In genomic region chr1:36206323-36206858, GRCh38 we compare ENCODE assay signal across 23 cellular contexts. TPM values are rescaled to one million over a fixed set of nuclear protein-coding genes. Genes with fewer than 3 reads are reported as not detected.
DNase-seq lines count a peak whose midpoint lies in the region; ATAC-seq and TF ChIP-seq lines count a peak whose summit lies in the region.
"Had no signal": no experiment of that assay in that cellular context is flagged by ENCODE, and none has a peak within 500 bp of the region (broad histone marks: within the 10 kb centered on the region; RNA-seq: fewer than 3 reads in every experiment).

No MANE protein-coding gene starts in this region.

- no peaks in the 10 kb centered on the region for H3K36me3 Mint-ChIP-seq in activated CD8-positive, alpha-beta memory T cell treated with anti-CD3 and anti-CD28 coated beads, Interleukin-2, amount 10 ng/mL, durations not matched to agents 7 days and 5 days
- H3K36me3 Mint-ChIP-seq in activated T-helper 17 cell treated with anti-CD3 and anti-CD28 coated beads, Interleukin-2, amount 50 U/mL, for 72 hours (ENCODE audit: low read depth) = no peaks in the 10 kb centered on the region

- peak; percentile 69 for ATAC-seq in activated CD8-positive, alpha-beta memory T cell treated with anti-CD3 and anti-CD28 coated beads, Interleukin-2, amount 10 ng/mL, durations not matched to agents 7 days and 5 days
- ATAC-seq in activated T-helper 17 cell treated with anti-CD3 and anti-CD28 coated beads, Interleukin-2, amount 50 U/mL, for 72 hours (replicated peaks) = peak; percentile 64

- intact Hi-C loops in esophagus muscularis mucosa (cut with DNase I) = no loop called here

- POLR2A ChIA-PET in RWPE1 (lab: Yijun Ruan, JAX; ENCODE audit: low non-redundant PET) = no interaction called here

- 88% methylated on average over 3 of the region's 3 CpGs for WGBS in esophagus muscularis mucosa

- no peaks in the 10 kb centered on the region for H3K9me3 Mint-ChIP-seq in activated CD8-positive, alpha-beta memory T cell treated with anti-CD3 and anti-CD28 coated beads, Interleukin-2, amount 10 ng/mL, durations not matched to agents 7 days and 5 days (ENCODE audit: low read depth)
- no peaks in the 10 kb centered on the region for H3K9me3 Mint-ChIP-seq in activated T-helper 17 cell treated with anti-CD3 and anti-CD28 coated beads, Interleukin-2, amount 50 U/mL, for 72 hours
- H3K9me3 Mint-ChIP-seq: dendritic cell treated with granulocyte-macrophage colony-stimulating factor and Interleukin-4, amounts not matched to agents 40 ng/mL and 50 ng/mL, for 4 days; HFFc6 had no signal

- TF ChIP-seq EP300 in esophagus muscularis mucosa (IDR thresholded peaks at IDR 0.05) = no peak

- H3K27me3 ChIP-seq in BLaER1 (no peaks in the 10 kb centered on the region), esophagus muscularis mucosa (no peaks in the 10 kb centered on the region)
- H3K27me3 ChIP-seq: BE2C had no signal

- no peak overlapping the region for H3K4me3 ChIP-seq in BLaER1
- H3K4me3 ChIP-seq in esophagus muscularis mucosa = no peak overlapping the region
- H3K4me3 ChIP-seq: GM23248 had no signal

- CTCF ChIA-PET in activated CD8-positive, alpha-beta memory T cell treated with anti-CD3 and anti-CD28 coated beads, Interleukin-2, amount 10 ng/mL, durations not matched to agents 7 days and 5 days (lab: Charles Lee) = no interaction called here
- CTCF ChIA-PET in RWPE1 (lab: Yijun Ruan, JAX) = interaction anchor here (0.6 kb wide), 1 partner anchor 15 kb away, joined by 4 read pairs; no protein-coding TSS in a partner anchor

- no peak overlapping the region for H3K4me3 Mint-ChIP-seq in activated CD8-positive, alpha-beta memory T cell treated with anti-CD3 and anti-CD28 coated beads, Interleukin-2, amount 10 ng/mL, durations not matched to agents 7 days and 5 days
- H3K4me3 Mint-ChIP-seq in activated T-helper 17 cell treated with anti-CD3 and anti-CD28 coated beads, Interleukin-2, amount 50 U/mL, for 72 hours = peak overlapping the region; percentile 19
- H3K4me3 Mint-ChIP-seq: dendritic cell treated with granulocyte-macrophage colony-stimulating factor and Interleukin-4, amounts not matched to agents 40 ng/mL and 50 ng/mL, for 4 days; HFFc6 had no signal

- no peak overlapping the region for H3K27ac Mint-ChIP-seq in activated CD8-positive, alpha-beta memory T cell treated with anti-CD3 and anti-CD28 coated beads, Interleukin-2, amount 10 ng/mL, durations not matched to agents 7 days and 5 days
- peak overlapping the region; percentile 35 for H3K27ac Mint-ChIP-seq in activated T-helper 17 cell treated with anti-CD3 and anti-CD28 coated beads, Interleukin-2, amount 50 U/mL, for 72 hours
- H3K27ac Mint-ChIP-seq: dendritic cell treated with granulocyte-macrophage colony-stimulating factor and Interleukin-4, amounts not matched to agents 40 ng/mL and 50 ng/mL, for 4 days; HFFc6 had no signal

- TF ChIP-seq CTCF in esophagus muscularis mucosa (IDR thresholded peaks at IDR 0.05) = no peak
- TF ChIP-seq CTCF in RWPE1 (conservative IDR thresholded peaks at IDR 0.05; ENCODE audit: low read depth) = no peak

- no peak for TF ChIP-seq POLR2A in esophagus muscularis mucosa (IDR thresholded peaks at IDR 0.05; ENCODE audit: low read depth)

- H3K27me3 Mint-ChIP-seq in activated CD8-positive, alpha-beta memory T cell treated with anti-CD3 and anti-CD28 coated beads, Interleukin-2, amount 10 ng/mL, durations not matched to agents 7 days and 5 days = no peaks in the 10 kb centered on the region
- H3K27me3 Mint-ChIP-seq in activated T-helper 17 cell treated with anti-CD3 and anti-CD28 coated beads, Interleukin-2, amount 50 U/mL, for 72 hours = no peaks in the 10 kb centered on the region
- H3K27me3 Mint-ChIP-seq: dendritic cell treated with granulocyte-macrophage colony-stimulating factor and Interleukin-4, amounts not matched to agents 40 ng/mL and 50 ng/mL, for 4 days had no signal

- no peak overlapping the region for H3K27ac ChIP-seq in BLaER1
- peak overlapping the region in 3 of 4 donors; percentile 34 to 85 (median 65) for H3K27ac ChIP-seq in esophagus muscularis mucosa (replicated peaks in 1 of 4)
- no peak overlapping the region for H3K27ac ChIP-seq in RWPE1
- H3K27ac ChIP-seq: GM23248 had no signal

- H3K36me3 ChIP-seq in BLaER1 = no peaks in the 10 kb centered on the region
- no peaks in the 10 kb centered on the region for H3K36me3 ChIP-seq in esophagus muscularis mucosa
- H3K36me3 ChIP-seq: BE2C had no signal

- H3K9me3 ChIP-seq in BLaER1 (no peaks in the 10 kb centered on the region), esophagus muscularis mucosa (no peaks in the 10 kb centered on the region)
- H3K9me3 ChIP-seq: BE2C had no signal

- no peak for DNase-seq in activated CD8-positive, alpha-beta memory T cell treated with anti-CD3 and anti-CD28 coated beads, Interleukin-2, amount 10 ng/mL, durations not matched to agents 7 days and 5 days
- DNase-seq in activated CD8-positive, alpha-beta memory T cell treated with anti-CD3 and anti-CD28 coated beads for 24 hours = no peak
- DNase-seq in esophagus muscularis mucosa (ENCODE audit: extremely low spot score) = no peak
- no peak for DNase-seq in central memory CD4-positive, alpha-beta T cell
- DNase-seq in RWPE1 (ENCODE audit: low spot score) = no peak
- no peak for DNase-seq in activated effector memory CD4-positive, alpha-beta T cell treated with Interleukin-2 at 50 U/mL for 16 hours
- DNase-seq: amniotic stem cell; BE2C; COR-L47; DMS79; glutamatergic neuron; GM23248; HFFc6; KBM-7; kidney glomerular epithelial cell; NCI-H1436; NCI-H510A treated with DMSO at 0.1 percent for 48 hours; SHP77 treated with DMSO at 0.1 percent for 48 hours; stimulated activated CD8-positive, alpha-beta memory T cell treated with anti-CD3 and anti-CD28 coated beads, Interleukin-4, amount 100 ng/mL, for 48 hours; T-helper 9 cell had no signal

- no peak overlapping the region for H3K9ac ChIP-seq in BLaER1

- H3K4me1 Mint-ChIP-seq in activated CD8-positive, alpha-beta memory T cell treated with anti-CD3 and anti-CD28 coated beads, Interleukin-2, amount 10 ng/mL, durations not matched to agents 7 days and 5 days = peaks cover 12% of the 10 kb centered on the region
- no peaks in the 10 kb centered on the region for H3K4me1 Mint-ChIP-seq in activated T-helper 17 cell treated with anti-CD3 and anti-CD28 coated beads, Interleukin-2, amount 50 U/mL, for 72 hours

- H3K4me1 ChIP-seq in BLaER1 = peaks cover 37% of the 10 kb centered on the region
- peaks cover 50 to 77% (median 67%) of the 10 kb centered on the region in 4 donors for H3K4me1 ChIP-seq in esophagus muscularis mucosa
- H3K4me1 ChIP-seq: BE2C had no signal

- peak overlapping the region; percentile 27; the same call in 1 of the 2 replicates for H3K4me2 ChIP-seq in BLaER1

- no peaks in the 10 kb centered on the region for H4K20me1 ChIP-seq in BLaER1

RNA-seq across cellular contexts. Expression of gene THRAP3, which starts 17.9 kb away (rescaled TPM):
- 100 to 1,000 TPM; 129 to 166 TPM for total RNA-seq in activated CD8-positive, alpha-beta memory T cell treated with anti-CD3 and anti-CD28 coated beads, Interleukin-2, amount 10 ng/mL, durations not matched to agents 7 days and 5 days
- 100 to 1,000 TPM; 115 to 152 TPM for total RNA-seq in activated T-helper 17 cell treated with anti-CD3 and anti-CD28 coated beads, Interleukin-2, amount 50 U/mL, for 72 hours
- 100 to 1,000 TPM in 2 of 4 donors, 10 to 100 TPM in 2; 90.3 to 116 (median 104) TPM for total RNA-seq in esophagus muscularis mucosa

RNA-seq across cellular contexts. Expression of gene MAP7D1, which starts 50.4 kb away (rescaled TPM):
- total RNA-seq in activated CD8-positive, alpha-beta memory T cell treated with anti-CD3 and anti-CD28 coated beads, Interleukin-2, amount 10 ng/mL, durations not matched to agents 7 days and 5 days = 100 to 1,000 TPM; 238 to 252 TPM
- 100 to 1,000 TPM in 1 of 2 donors, 10 to 100 TPM in 1; 97.9 to 164 TPM for total RNA-seq in activated T-helper 17 cell treated with anti-CD3 and anti-CD28 coated beads, Interleukin-2, amount 50 U/mL, for 72 hours
- total RNA-seq in esophagus muscularis mucosa = 100 to 1,000 TPM; 162 to 263 (median 225) TPM

RNA-seq across cellular contexts. Expression of gene TRAPPC3, which starts 57.1 kb away (rescaled TPM):
- 10 to 100 TPM; 56.5 to 68.3 TPM for total RNA-seq in activated CD8-positive, alpha-beta memory T cell treated with anti-CD3 and anti-CD28 coated beads, Interleukin-2, amount 10 ng/mL, durations not matched to agents 7 days and 5 days
- 10 to 100 TPM; 47.8 to 72.6 TPM for total RNA-seq in activated T-helper 17 cell treated with anti-CD3 and anti-CD28 coated beads, Interleukin-2, amount 50 U/mL, for 72 hours
- 100 to 1,000 TPM in 3 of 4 donors, 10 to 100 TPM in 1; 97.9 to 164 (median 122) TPM for total RNA-seq in esophagus muscularis mucosa

Comparison
In these comparisons a context has a peak if more than half of its experiments do, and no peak if none do; other contexts are left out.
1. H3K27ac ChIP-seq: peak in esophagus muscularis mucosa (3 of 4); none in BLaER1 (single experiment) and RWPE1 (single experiment).